23 cellular contexts compared by ENCODE assay signal in the genomic region with DNA sequence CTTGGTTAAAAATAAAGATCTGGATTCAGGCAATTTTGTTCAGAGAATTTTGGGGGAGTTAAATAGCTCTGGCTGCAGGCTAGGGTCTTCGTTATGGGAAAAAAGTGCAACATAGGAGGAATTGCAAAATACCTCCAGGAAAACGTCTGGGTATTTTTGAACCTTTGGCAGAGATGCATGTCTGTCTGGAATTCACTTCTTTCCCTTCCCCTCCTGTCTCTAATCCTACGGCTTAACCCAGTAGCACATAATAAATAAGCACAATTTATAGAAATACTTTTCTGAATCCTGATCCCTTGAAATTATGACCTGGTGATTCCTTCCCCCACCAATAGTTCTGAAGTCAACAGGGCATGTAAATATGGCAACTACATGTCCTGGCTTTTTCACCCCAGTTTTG.
"Had no signal": no experiment of that assay in that cellular context is flagged by ENCODE, and none has a peak within 500 bp of the region (broad histone marks: within the 10 kb centered on the region; RNA-seq: fewer than 3 reads in every experiment).

No MANE protein-coding gene starts in this region.

- H3K27ac Mint-ChIP-seq: effector memory CD8-positive, alpha-beta T cell; immature natural killer cell; natural killer cell; stimulated activated memory B cell treated with anti-CD40 and anti-IgM and Interleukin-4, amounts not matched to agents 10 μg/mL and 1 μg/mL and 100 μg/mL, for 72 hours; type B pancreatic cell had no signal

- H3K27me3 ChIP-seq: heart right ventricle, sigmoid colon, testis, tibial artery had no signal

- H3K9me3 ChIP-seq: heart right ventricle, lower lobe of right lung, prostate gland, sigmoid colon, testis, tibial artery had no signal

- H3K36me3 ChIP-seq: heart right ventricle, lower lobe of right lung, prostate gland, sigmoid colon, tibial artery had no signal

- H3K36me3 Mint-ChIP-seq: immature natural killer cell; natural killer cell; stimulated activated memory B cell treated with anti-CD40 and anti-IgM and Interleukin-4, amounts not matched to agents 10 μg/mL and 1 μg/mL and 100 μg/mL, for 72 hours; type B pancreatic cell had no signal

- DNase-seq: cerebellar nuclear complex; cortex of kidney; effector memory CD8-positive, alpha-beta T cell; foreskin melanocyte; glutamatergic neuron; heart right ventricle; hippocampal formation; immature natural killer cell; left ventricle myocardium superior; lower lobe of right lung; natural killer cell; nucleus accumbens; right cardiac atrium; sigmoid colon; stimulated activated CD4-positive, alpha-beta T cell treated with anti-CD3 and anti-CD28 coated beads, Interleukin-4, amount 100 ng/mL, for 4 hours; stimulated activated naive CD8-positive, alpha-beta T cell treated with anti-CD3 and anti-CD28 coated beads, Interleukin-15, Interleukin-2, amounts not matched to agents 100 U/mL and 50 U/mL, for 24 hours; substantia nigra; testis; tibial artery had no signal

- H3K27me3 Mint-ChIP-seq: stimulated activated memory B cell treated with anti-CD40 and anti-IgM and Interleukin-4, amounts not matched to agents 10 μg/mL and 1 μg/mL and 100 μg/mL, for 72 hours; type B pancreatic cell had no signal

- H3K27ac ChIP-seq: heart right ventricle, lower lobe of right lung, prostate gland, sigmoid colon, testis, tibial artery had no signal

- ATAC-seq: effector memory CD8-positive, alpha-beta T cell; heart right ventricle; left ventricle myocardium superior; lower lobe of right lung; natural killer cell; right cardiac atrium; stimulated activated memory B cell treated with anti-CD40 and anti-IgM and Interleukin-4, amounts not matched to agents 10 μg/mL and 1 μg/mL and 100 μg/mL, for 72 hours; stimulated activated naive CD8-positive, alpha-beta T cell treated with anti-CD3 and anti-CD28 coated beads, Interleukin-15, Interleukin-2, amounts not matched to agents 100 U/mL and 50 U/mL, for 24 hours had no signal

- H3K4me3 ChIP-seq: heart right ventricle, lower lobe of right lung, prostate gland, sigmoid colon, testis, tibial artery had no signal

- H3K4me1 ChIP-seq: heart right ventricle, lower lobe of right lung, prostate gland, sigmoid colon, testis, tibial artery had no signal

- H3K4me3 Mint-ChIP-seq: effector memory CD8-positive, alpha-beta T cell; immature natural killer cell; natural killer cell; neural crest cell; stimulated activated memory B cell treated with anti-CD40 and anti-IgM and Interleukin-4, amounts not matched to agents 10 μg/mL and 1 μg/mL and 100 μg/mL, for 72 hours; type B pancreatic cell had no signal

- H3K4me1 Mint-ChIP-seq: immature natural killer cell; natural killer cell; stimulated activated memory B cell treated with anti-CD40 and anti-IgM and Interleukin-4, amounts not matched to agents 10 μg/mL and 1 μg/mL and 100 μg/mL, for 72 hours had no signal

- H3K9me3 Mint-ChIP-seq: effector memory CD8-positive, alpha-beta T cell; immature natural killer cell; natural killer cell; neural crest cell; stimulated activated memory B cell treated with anti-CD40 and anti-IgM and Interleukin-4, amounts not matched to agents 10 μg/mL and 1 μg/mL and 100 μg/mL, for 72 hours had no signal
